ENCODE assay signal across 8 cellular contexts in genomic region chr11:34050967-34051348, GRCh38. TPM values are rescaled to one million over a fixed set of nuclear protein-coding genes. Genes with fewer than 3 reads are reported as not detected.
DNase-seq lines count a peak whose midpoint lies in the region; ATAC-seq lines count a peak whose summit lies in the region.

No MANE protein-coding gene starts in this region.

- H3K4me3 ChIP-seq in Jurkat, Clone E6-1 (ENCODE audit: low read length), result peak overlapping the region; percentile 94
- H3K4me3 ChIP-seq in iPS-18c (ENCODE audit: insufficient read depth, low read depth, low read length), result peak overlapping the region; percentile 92

- peaks cover 15% of the 10 kb centered on the region for H3K36me3 Mint-ChIP-seq in activated naive CD8-positive, alpha-beta T cell treated with anti-CD3 and anti-CD28 coated beads, Interleukin-2, amount 10 ng/mL, durations not matched to agents 7 days and 5 days
- H3K36me3 Mint-ChIP-seq in stimulated activated memory B cell treated with anti-CD40 and anti-IgM and Interleukin-4, amounts not matched to agents 10 μg/mL and 1 μg/mL and 100 μg/mL, for 72 hours, result peaks cover 14% of the 10 kb centered on the region

- H3K4me1 Mint-ChIP-seq in activated naive CD8-positive, alpha-beta T cell treated with anti-CD3 and anti-CD28 coated beads, Interleukin-2, amount 10 ng/mL, durations not matched to agents 7 days and 5 days, result peaks cover 10% of the 10 kb centered on the region
- H3K4me1 Mint-ChIP-seq in stimulated activated memory B cell treated with anti-CD40 and anti-IgM and Interleukin-4, amounts not matched to agents 10 μg/mL and 1 μg/mL and 100 μg/mL, for 72 hours, result peaks cover 26% of the 10 kb centered on the region

- POLR2A ChIA-PET in activated naive CD8-positive, alpha-beta T cell treated with anti-CD3 and anti-CD28 coated beads, Interleukin-2, amount 10 ng/mL, durations not matched to agents 7 days and 5 days (lab: Charles Lee), result interaction anchor here (0.8 to 3.8 kb wide), 9 partner anchors 9 to 398 kb away, joined by 3 to 47 read pairs (median 3); partner anchors contain the start of gene NAT10

- H3K4me3 Mint-ChIP-seq in activated naive CD8-positive, alpha-beta T cell treated with anti-CD3 and anti-CD28 coated beads, Interleukin-2, amount 10 ng/mL, durations not matched to agents 7 days and 5 days, result peak overlapping the region; percentile 82
- peak overlapping the region; percentile 92 for H3K4me3 Mint-ChIP-seq in stimulated activated memory B cell treated with anti-CD40 and anti-IgM and Interleukin-4, amounts not matched to agents 10 μg/mL and 1 μg/mL and 100 μg/mL, for 72 hours

- peak; percentile 47 for DNase-seq in COLO829 (ENCODE audit: low spot score)
- DNase-seq in Jurkat, Clone E6-1 (ENCODE audit: low read depth, low spot score), result no peak
- no peak for DNase-seq in activated naive CD8-positive, alpha-beta T cell treated with anti-CD3 and anti-CD28 coated beads, Interleukin-2, amount 10 ng/mL, durations not matched to agents 7 days and 5 days
- no peak for DNase-seq in activated effector memory CD4-positive, alpha-beta T cell treated with anti-CD3 and anti-CD28 coated beads, Interleukin-2, amount 50 U/mL, for 16 hours

- H3K27me3 Mint-ChIP-seq in activated naive CD8-positive, alpha-beta T cell treated with anti-CD3 and anti-CD28 coated beads, Interleukin-2, amount 10 ng/mL, durations not matched to agents 7 days and 5 days, result peaks cover 3% of the 10 kb centered on the region
- no peaks in the 10 kb centered on the region for H3K27me3 Mint-ChIP-seq in stimulated activated memory B cell treated with anti-CD40 and anti-IgM and Interleukin-4, amounts not matched to agents 10 μg/mL and 1 μg/mL and 100 μg/mL, for 72 hours

- H3K9me3 ChIP-seq in iPS-18c (ENCODE audit: control insufficient read depth, insufficient read depth, low read length), result no peaks in the 10 kb centered on the region

- H3K27ac Mint-ChIP-seq in activated naive CD8-positive, alpha-beta T cell treated with anti-CD3 and anti-CD28 coated beads, Interleukin-2, amount 10 ng/mL, durations not matched to agents 7 days and 5 days, result peak overlapping the region; percentile 86
- H3K27ac Mint-ChIP-seq in stimulated activated memory B cell treated with anti-CD40 and anti-IgM and Interleukin-4, amounts not matched to agents 10 μg/mL and 1 μg/mL and 100 μg/mL, for 72 hours, result peak overlapping the region; percentile 95

- H3K9me3 Mint-ChIP-seq in activated naive CD8-positive, alpha-beta T cell treated with anti-CD3 and anti-CD28 coated beads, Interleukin-2, amount 10 ng/mL, durations not matched to agents 7 days and 5 days, result no peaks in the 10 kb centered on the region
- H3K9me3 Mint-ChIP-seq in stimulated activated memory B cell treated with anti-CD40 and anti-IgM and Interleukin-4, amounts not matched to agents 10 μg/mL and 1 μg/mL and 100 μg/mL, for 72 hours, result no peaks in the 10 kb centered on the region

- peak; percentile 1 for ATAC-seq in activated naive CD8-positive, alpha-beta T cell treated with anti-CD3 and anti-CD28 coated beads, Interleukin-2, amount 10 ng/mL, durations not matched to agents 7 days and 5 days (ENCODE audit: low read depth)
- peak; percentile 0 for ATAC-seq in stimulated activated memory B cell treated with anti-CD40 and anti-IgM and Interleukin-4, amounts not matched to agents 10 μg/mL and 1 μg/mL and 100 μg/mL, for 72 hours
- ATAC-seq in GM19023 (IDR thresholded peaks at IDR 0.05; ENCODE audit: unreplicated experiment), result no peak
- ATAC-seq in GM18907 (IDR thresholded peaks at IDR 0.05; ENCODE audit: unreplicated experiment), result no peak

RNA-seq across cellular contexts. Expression of gene CAPRIN1, which starts 0.6 kb away (rescaled TPM):
- polyA plus RNA-seq in Jurkat, Clone E6-1 (2012; ENCODE audit: insufficient read depth, insufficient read length), result 266 TPM
- total RNA-seq in activated naive CD8-positive, alpha-beta T cell treated with anti-CD3 and anti-CD28 coated beads, Interleukin-2, amount 10 ng/mL, durations not matched to agents 7 days and 5 days, result 100 to 1,000 TPM; 190 to 201 TPM

RNA-seq across cellular contexts. Expression of gene NAT10, which starts 54.5 kb away (rescaled TPM):
- 87.6 TPM for polyA plus RNA-seq in Jurkat, Clone E6-1 (2012; ENCODE audit: insufficient read depth, insufficient read length)
- total RNA-seq in activated naive CD8-positive, alpha-beta T cell treated with anti-CD3 and anti-CD28 coated beads, Interleukin-2, amount 10 ng/mL, durations not matched to agents 7 days and 5 days, result 10 to 100 TPM; 72.7 to 76.3 TPM

Comparison
In these comparisons a context has a peak if more than half of its experiments do, and no peak if none do; other contexts are left out.
1. ATAC-seq: peak in activated naive CD8-positive, alpha-beta T cell treated with anti-CD3 and anti-CD28 coated beads, Interleukin-2, amount 10 ng/mL, durations not matched to agents 7 days and 5 days (single experiment) and stimulated activated memory B cell treated with anti-CD40 and anti-IgM and Interleukin-4, amounts not matched to agents 10 μg/mL and 1 μg/mL and 100 μg/mL, for 72 hours (single experiment); none in GM19023 (single experiment) and GM18907 (single experiment).